2 cellular contexts compared by ENCODE assay signal in the genomic region with DNA sequence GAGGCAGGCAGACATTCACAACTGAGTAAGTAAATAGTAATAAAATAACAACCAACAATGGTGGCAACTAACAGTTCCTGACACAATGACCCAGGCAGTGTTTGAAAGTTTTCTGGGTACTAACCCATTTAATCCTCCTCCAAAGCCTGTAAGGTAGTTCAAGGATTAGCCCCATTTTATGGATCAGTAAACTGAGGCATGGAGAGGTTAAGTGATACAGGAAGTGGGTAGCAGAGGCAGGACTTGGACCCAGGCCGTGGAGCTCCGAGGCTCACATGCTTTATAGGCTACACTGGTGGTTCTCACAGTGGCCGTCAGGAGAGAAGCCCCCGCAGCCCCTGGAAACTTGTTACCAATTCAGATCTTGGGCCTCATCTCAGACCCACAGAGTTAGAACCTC.
TF ChIP-seq lines count a peak whose summit lies in the region.

No MANE protein-coding gene starts in this region.

TF ChIP-seq in HepG2, 621 proteins besides CTCF, POLR2A, EP300 and RAD21:
- TF ChIP-seq ZNF629 (CRISPR knock-in tag; conservative IDR thresholded peaks at IDR 0.05) (peak; percentile 64), STAT5B (CRISPR knock-in tag; IDR thresholded peaks at IDR 0.05) (no peak), MTA1 (CRISPR knock-in tag; IDR thresholded peaks at IDR 0.05; ENCODE audit: borderline replicate concordance) (no peak), FLYWCH1 (CRISPR knock-in tag; IDR thresholded peaks at IDR 0.05) (no peak), SMAD1 (CRISPR knock-in tag; IDR thresholded peaks at IDR 0.05; ENCODE audit: borderline replicate concordance, low read depth) (no peak), ZNF3 (CRISPR knock-in tag; IDR thresholded peaks at IDR 0.05) (no peak), ZUFSP (CRISPR knock-in tag; IDR thresholded peaks at IDR 0.05; ENCODE audit: borderline replicate concordance) (no peak)
TF ChIP-seq in HepG2: peak in this region for 1.

TF ChIP-seq in H1, 55 proteins besides CTCF, POLR2A, EP300 and RAD21:
- TF ChIP-seq HDAC2 (IDR thresholded peaks at IDR 0.05; ENCODE audit: borderline replicate concordance in 1 of 2, low read depth in 2 of 2, low read length in 2 of 2): peak in 1 of 2 experiments; percentile 92; a peak in 1 of 4 replicates
- no peak for TF ChIP-seq TEAD4 (IDR thresholded peaks at IDR 0.05; ENCODE audit: low read depth, low read length)
- TF ChIP-seq KDM1A (IDR thresholded peaks at IDR 0.05; ENCODE audit: borderline replicate concordance, low read length): peak; percentile 92
- TF ChIP-seq, protein P1, sequence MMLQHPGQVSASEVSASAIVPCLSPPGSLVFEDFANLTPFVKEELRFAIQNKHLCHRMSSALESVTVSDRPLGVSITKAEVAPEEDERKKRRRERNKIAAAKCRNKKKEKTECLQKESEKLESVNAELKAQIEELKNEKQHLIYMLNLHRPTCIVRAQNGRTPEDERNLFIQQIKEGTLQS (IDR thresholded peaks at IDR 0.05; ENCODE audit: insufficient read depth, low read depth, low read length): no peak
- no peak for TF ChIP-seq TBP (IDR thresholded peaks at IDR 0.05; ENCODE audit: low read depth, low read length)
- TF ChIP-seq EGR1 (IDR thresholded peaks at IDR 0.05; ENCODE audit: borderline replicate concordance, low read depth, low read length): no peak
- TF ChIP-seq CREB1 (IDR thresholded peaks at IDR 0.05): no peak
- no peak for TF ChIP-seq SIX5 (IDR thresholded peaks at IDR 0.05; ENCODE audit: low read depth, low read length)
- TF ChIP-seq HDAC6 (IDR thresholded peaks at IDR 0.05; ENCODE audit: low read depth, low read length): no peak
- TF ChIP-seq BACH1 (IDR thresholded peaks at IDR 0.05; ENCODE audit: low read length): no peak
